8 cellular contexts compared by ENCODE assay signal in the genomic region with DNA sequence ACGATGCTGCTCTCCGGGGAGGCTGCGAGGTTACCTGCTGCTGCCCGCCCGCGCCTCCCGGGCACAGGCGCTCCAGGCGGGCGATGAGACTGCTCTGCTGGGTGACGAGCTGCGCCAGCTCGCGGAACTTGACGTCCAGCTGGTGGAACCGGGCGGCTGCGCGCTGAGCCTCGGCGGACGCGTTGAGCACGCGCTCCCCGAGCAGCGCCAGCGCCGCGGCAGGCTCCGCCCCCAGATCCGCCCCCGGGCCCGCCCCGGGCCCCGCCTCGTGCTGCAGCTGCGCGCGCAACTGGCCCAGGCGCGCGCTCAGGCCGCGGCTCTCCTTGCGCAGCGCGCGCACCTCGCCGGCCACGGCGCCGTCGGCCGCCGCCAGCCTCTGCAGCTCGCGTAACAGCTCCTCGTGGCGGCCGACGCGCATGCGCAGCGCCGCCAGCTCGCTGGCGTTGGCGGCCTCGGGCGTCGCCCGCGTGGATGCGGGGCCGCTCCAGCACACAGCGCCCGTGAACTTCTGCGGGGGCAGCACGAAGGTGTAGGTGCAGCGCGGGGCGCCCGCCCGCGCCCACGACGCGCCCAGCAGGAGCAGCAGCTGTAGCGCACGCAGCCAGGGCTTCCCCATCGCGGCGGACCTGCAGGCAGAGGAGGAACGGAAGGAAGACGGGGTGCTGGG. TPM values are rescaled to one million over a fixed set of nuclear protein-coding genes. Genes with fewer than 3 reads are reported as not detected.
A peak's percentile ranks its signal among the peaks of the same experiment; 100 is the strongest.
DNase-seq lines count a peak whose midpoint lies in the region; ATAC-seq, FAIRE-seq and TF ChIP-seq lines count a peak whose summit lies in the region.

No MANE protein-coding gene starts in this region.

- no peak for TF ChIP-seq CTCF in omental fat pad (IDR thresholded peaks at IDR 0.05)

- no peak for FAIRE-seq in frontal cortex (lab: Jason Lieb, UNC)

- H3K36me3 ChIP-seq in H7 (replicated peaks; ENCODE audit: control insufficient read depth, insufficient read depth, low read length), result peaks cover 2% of the 10 kb centered on the region

- H3K27me3 ChIP-seq in H7 (ENCODE audit: control insufficient read depth, insufficient read depth, low read length), result peaks cover 23% of the 10 kb centered on the region

- DNase-seq in ELF-1 (ENCODE audit: low read depth, low spot score), result peak; percentile 82
- peak; percentile 100 for DNase-seq in H7
- peak; percentile 96 for DNase-seq in LoVo (ENCODE audit: low spot score)
- peak; percentile 90 to 93 for DNase-seq in SHP77 (lab: John Stamatoyannopoulos, UW)
- DNase-seq in activated naive CD4-positive, alpha-beta T cell (lab: John Stamatoyannopoulos, UW), result peak; percentile 61 to 89 (median 81)
- DNase-seq in frontal cortex (ENCODE audit: low spot score in 2 of 2), result peak; percentile 97 to 98
- DNase-seq in omental fat pad (ENCODE audit: low spot score), result peak; percentile 56
- peak; percentile 86 for DNase-seq in superior temporal gyrus (ENCODE audit: extremely low spot score)

- peak; percentile 89 for ATAC-seq in omental fat pad (ENCODE audit: low FRiP score)

- H3K4me3 ChIP-seq in H7 (ENCODE audit: insufficient read depth, low read depth, low read length), result peak overlapping the region; percentile 58

RNA-seq across cellular contexts. Expression of a gene that starts 6.4 kb away (rescaled TPM):
- 0.15 TPM in 1 of 2 replicates, not detected in the other for total RNA-seq in H7 (2014; rRNA removed; shearing (Covaris generic))
- not detected for total RNA-seq in frontal cortex
- total RNA-seq in omental fat pad, result under 1 TPM in 3 of 4 donors, not detected in 1; 0.31 to 0.84 (median 0.37) TPM

RNA-seq across cellular contexts. Expression of a gene that starts 10.0 kb away (rescaled TPM):
- total RNA-seq in H7 (2014; rRNA removed; shearing (Covaris generic)), result 14.4 and 20.4 TPM in 2 replicates
- total RNA-seq in frontal cortex, result 3.3 TPM
- 10 to 100 TPM; 20.7 to 36.7 (median 27.7) TPM for total RNA-seq in omental fat pad

RNA-seq across cellular contexts. Expression of a gene that starts 10.1 kb away (rescaled TPM):
- total RNA-seq in H7 (2014; rRNA removed; shearing (Covaris generic)), result 52.9 and 54.4 TPM in 2 replicates
- total RNA-seq in frontal cortex (15.1 TPM), omental fat pad (10 to 100 TPM; 25.0 to 79.7 (median 32.0) TPM)

RNA-seq across cellular contexts. Expression of a gene that starts 15.4 kb away (rescaled TPM):
- 0.87 and 6.2 TPM in 2 replicates for total RNA-seq in H7 (2014; rRNA removed; shearing (Covaris generic))
- 4.1 TPM for total RNA-seq in frontal cortex
- total RNA-seq in omental fat pad, result 10 to 100 TPM in 1 of 4 donors, 1 to 10 TPM in 3; 2.7 to 18.7 (median 4.7) TPM

RNA-seq across cellular contexts. Expression of a gene that starts 23.6 kb away (rescaled TPM):
- total RNA-seq in H7 (2014; rRNA removed; shearing (Covaris generic)), result 354 and 376 TPM in 2 replicates
- 108 TPM for total RNA-seq in frontal cortex
- total RNA-seq in omental fat pad, result 100 to 1,000 TPM; 223 to 282 (median 242) TPM

Comparison
In these comparisons a context has a peak if more than half of its experiments do, and no peak if none do; other contexts are left out.
1. Peak in every context shown above with its lines: DNase-seq, ATAC-seq and H3K4me3 ChIP-seq.